Comparison of ENCODE assay signal across 8 cellular contexts in the genomic region with DNA sequence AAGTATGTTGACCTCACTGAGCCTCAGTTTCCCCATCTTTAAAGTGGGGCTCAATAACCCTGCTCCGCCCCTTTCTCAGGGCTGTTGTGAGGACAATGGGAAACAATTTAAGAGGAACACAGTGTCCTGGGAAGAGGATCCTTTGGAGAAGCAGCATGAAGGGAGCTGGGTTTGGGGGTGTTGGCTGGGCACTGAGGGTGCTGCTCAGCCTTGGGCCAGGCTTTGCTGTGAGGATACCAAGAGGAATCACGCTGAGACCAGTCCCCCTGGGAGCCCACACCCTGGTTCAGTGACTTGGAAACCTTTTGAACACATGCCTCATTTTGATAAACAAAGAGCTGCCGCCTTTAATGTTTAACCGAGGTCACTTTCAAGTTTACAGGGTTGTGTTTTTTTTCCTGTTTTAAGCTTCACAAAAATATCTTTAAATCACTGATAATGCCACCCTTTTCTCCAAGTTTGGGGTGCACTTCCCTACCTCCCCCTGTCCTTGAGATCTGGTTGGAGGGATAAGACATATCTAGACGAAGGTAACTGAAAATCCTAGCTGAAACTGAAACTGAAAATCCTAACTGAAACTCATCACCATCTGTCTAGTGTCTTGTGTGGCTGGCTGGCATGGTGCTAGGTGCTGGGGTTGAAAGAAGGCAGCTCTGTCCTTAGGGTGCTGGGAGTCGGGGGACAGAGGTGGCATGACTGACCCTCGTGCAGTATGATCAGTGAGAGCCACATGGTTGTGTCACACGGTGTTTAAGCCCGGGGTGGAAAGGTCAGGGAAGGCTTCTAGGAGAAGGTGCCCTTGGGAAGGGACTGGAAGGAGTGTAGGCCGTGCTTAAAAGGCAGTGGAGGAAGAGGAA. TPM values are rescaled to one million over a fixed set of nuclear protein-coding genes. Genes with fewer than 3 reads are reported as not detected.
A peak's percentile ranks its signal among the peaks of the same experiment; 100 is the strongest.
DNase-seq lines count a peak whose midpoint lies in the region; ATAC-seq lines count a peak whose summit lies in the region.

No MANE protein-coding gene starts in this region.

- DNase-seq in D341Med (ENCODE audit: low spot score), result peak; percentile 31
- DNase-seq in activated CD8-positive, alpha-beta T cell treated with anti-CD3 and anti-CD28 coated beads, Interleukin-2, amount 10 ng/mL, durations not matched to agents 7 days and 5 days, result peak; percentile 66
- peak; percentile 22 to 34 for DNase-seq in stimulated activated CD4-positive, alpha-beta T cell treated with anti-CD3 and anti-CD28 coated beads, Interleukin-4, amount 100 ng/mL, for 48 hours (ENCODE audit: low read depth in 2 of 2)
- DNase-seq in DMS79 (lab: John Stamatoyannopoulos, UW), result no peak
- DNase-seq in NK-92 treated with Interleukin-12 subunit alpha and Interleukin-12 subunit beta, amount 100 ng/mL, for 24 hours (lab: John Stamatoyannopoulos, UW), result no peak

- H3K9me3 ChIP-seq in iPS-18c (ENCODE audit: control insufficient read depth, insufficient read depth, low read length), result no peaks in the 10 kb centered on the region

- H3K27ac Mint-ChIP-seq in activated CD8-positive, alpha-beta T cell treated with anti-CD3 and anti-CD28 coated beads, Interleukin-2, amount 10 ng/mL, durations not matched to agents 7 days and 5 days, result peak overlapping the region; percentile 97

- peaks cover 17% of the 10 kb centered on the region for H3K36me3 Mint-ChIP-seq in activated CD8-positive, alpha-beta T cell treated with anti-CD3 and anti-CD28 coated beads, Interleukin-2, amount 10 ng/mL, durations not matched to agents 7 days and 5 days (ENCODE audit: low read depth)

- H3K4me3 Mint-ChIP-seq in activated CD8-positive, alpha-beta T cell treated with anti-CD3 and anti-CD28 coated beads, Interleukin-2, amount 10 ng/mL, durations not matched to agents 7 days and 5 days, result peak overlapping the region; percentile 94

- ATAC-seq in GM19463 (IDR thresholded peaks at IDR 0.05; ENCODE audit: unreplicated experiment), result peak; percentile 52
- peak; percentile 51 for ATAC-seq in HG03520 (IDR thresholded peaks at IDR 0.05; ENCODE audit: unreplicated experiment)
- ATAC-seq in activated CD8-positive, alpha-beta T cell treated with anti-CD3 and anti-CD28 coated beads, Interleukin-2, amount 10 ng/mL, durations not matched to agents 7 days and 5 days, result peak; percentile 58

- H3K4me1 Mint-ChIP-seq in activated CD8-positive, alpha-beta T cell treated with anti-CD3 and anti-CD28 coated beads, Interleukin-2, amount 10 ng/mL, durations not matched to agents 7 days and 5 days (ENCODE audit: low read depth), result peaks cover 38% of the 10 kb centered on the region

- no peaks in the 10 kb centered on the region for H3K9me3 Mint-ChIP-seq in activated CD8-positive, alpha-beta T cell treated with anti-CD3 and anti-CD28 coated beads, Interleukin-2, amount 10 ng/mL, durations not matched to agents 7 days and 5 days (ENCODE audit: insufficient read depth)

- CTCF ChIA-PET in activated CD8-positive, alpha-beta T cell treated with anti-CD3 and anti-CD28 coated beads, Interleukin-2, amount 10 ng/mL, durations not matched to agents 7 days and 5 days (lab: Charles Lee), result interaction anchor here (0.7 to 4.7 kb wide), 21 partner anchors 9 to 372 kb away, joined by 3 to 36 read pairs (median 5); a partner anchor contains a TSS

- POLR2A ChIA-PET in activated CD8-positive, alpha-beta T cell treated with anti-CD3 and anti-CD28 coated beads, Interleukin-2, amount 10 ng/mL, durations not matched to agents 7 days and 5 days (lab: Charles Lee), result interaction anchor here (0.6 to 1.7 kb wide), 8 partner anchors 13 to 161 kb away, joined by 3 to 7 read pairs (median 4); a partner anchor contains a TSS

- H3K4me3 ChIP-seq in iPS-18c (ENCODE audit: insufficient read depth, low read depth, low read length), result peak overlapping the region; percentile 62

- H3K27me3 Mint-ChIP-seq in activated CD8-positive, alpha-beta T cell treated with anti-CD3 and anti-CD28 coated beads, Interleukin-2, amount 10 ng/mL, durations not matched to agents 7 days and 5 days (ENCODE audit: low read depth), result no peaks in the 10 kb centered on the region

RNA-seq across cellular contexts. Expression of a gene that starts 27.7 kb away (rescaled TPM):
- 1 to 10 TPM; 6.7 to 7.7 TPM for total RNA-seq in activated CD8-positive, alpha-beta T cell treated with anti-CD3 and anti-CD28 coated beads, Interleukin-2, amount 10 ng/mL, durations not matched to agents 7 days and 5 days

RNA-seq across cellular contexts. Expression of a gene that starts 38.2 kb away (rescaled TPM):
- total RNA-seq in activated CD8-positive, alpha-beta T cell treated with anti-CD3 and anti-CD28 coated beads, Interleukin-2, amount 10 ng/mL, durations not matched to agents 7 days and 5 days, result 10 to 100 TPM; 40.9 to 43.1 TPM

RNA-seq across cellular contexts. Expression of a gene that starts 43.6 kb away (rescaled TPM):
- total RNA-seq in activated CD8-positive, alpha-beta T cell treated with anti-CD3 and anti-CD28 coated beads, Interleukin-2, amount 10 ng/mL, durations not matched to agents 7 days and 5 days, result 10 to 100 TPM; 21.5 to 22.3 TPM

Comparison
In these comparisons a context has a peak if more than half of its experiments do, and no peak if none do; other contexts are left out.
1. DNase-seq: peak in D341Med (single experiment), activated CD8-positive, alpha-beta T cell treated with anti-CD3 and anti-CD28 coated beads, Interleukin-2, amount 10 ng/mL, durations not matched to agents 7 days and 5 days (single experiment) and stimulated activated CD4-positive, alpha-beta T cell treated with anti-CD3 and anti-CD28 coated beads, Interleukin-4, amount 100 ng/mL, for 48 hours (2 of 2); none in DMS79 (single experiment) and NK-92 treated with Interleukin-12 subunit alpha and Interleukin-12 subunit beta, amount 100 ng/mL, for 24 hours (single experiment).
2. Peak in every context shown above with its lines, with median percentiles within 50 percentile points of each other: ATAC-seq.